Comparison of ENCODE assay signal across 21 cellular contexts in genomic region chr5:42586625-42587024, GRCh38.
DNase-seq lines count a peak whose midpoint lies in the region; ATAC-seq and TF ChIP-seq lines count a peak whose summit lies in the region.
"Had no signal": no experiment of that assay in that cellular context is flagged by ENCODE, and none has a peak within 500 bp of the region (broad histone marks: within the 10 kb centered on the region; RNA-seq: fewer than 3 reads in every experiment).

No MANE protein-coding gene starts in this region.

- H3K27me3 ChIP-seq in right lobe of liver (no peaks in the 10 kb centered on the region), stomach (no peaks in the 10 kb centered on the region)
- H3K27me3 ChIP-seq: SJSA1, upper lobe of left lung had no signal

- TF ChIP-seq POLR2A in right lobe of liver (IDR thresholded peaks at IDR 0.05) (no peak), stomach (IDR thresholded peaks at IDR 0.05) (no peak)

- TF ChIP-seq CTCF in fibroblast of the aortic adventitia (IDR thresholded peaks at IDR 0.05; ENCODE audit: insufficient read depth, low read length) = no peak
- TF ChIP-seq CTCF in right lobe of liver (IDR thresholded peaks at IDR 0.05) = no peak
- TF ChIP-seq CTCF in stomach (IDR thresholded peaks at IDR 0.05) = no peak

- H3K36me3 ChIP-seq in right lobe of liver (no peaks in the 10 kb centered on the region), stomach (no peaks in the 10 kb centered on the region)
- H3K36me3 ChIP-seq: SJSA1, upper lobe of left lung had no signal

- H3K36me3 Mint-ChIP-seq in stimulated activated effector memory CD8-positive, alpha-beta T cell treated with anti-CD3 and anti-CD28 coated beads, Interleukin-12 subunit alpha, Interleukin-12 subunit beta, amount 100 ng/mL, for 72 hours = no peaks in the 10 kb centered on the region

- H3K4me1 ChIP-seq in right lobe of liver (peaks cover 0 to 62% (median 18%) of the 10 kb centered on the region in 4 donors), stomach (peaks cover 9 to 64% (median 32%) of the 10 kb centered on the region in 4 donors)
- H3K4me1 ChIP-seq: SJSA1 had no signal

- H3K27ac ChIP-seq in right lobe of liver (peak overlapping the region; percentile 15 to 67 (median 56)), stomach (peak overlapping the region in 3 of 5 donors; percentile 9 to 60 (median 33))
- H3K27ac ChIP-seq: SJSA1, upper lobe of left lung had no signal

- intact Hi-C loops in right lobe of liver (cut with DNase I) = no loop called here
- intact Hi-C loops in stomach (cut with DNase I; ENCODE audit: low total_unique reads) = no loop called here

- no peak overlapping the region for H3K4me3 Mint-ChIP-seq in stimulated activated effector memory CD8-positive, alpha-beta T cell treated with anti-CD3 and anti-CD28 coated beads, Interleukin-12 subunit alpha, Interleukin-12 subunit beta, amount 100 ng/mL, for 72 hours
- H3K4me3 Mint-ChIP-seq: CD4-positive, alpha-beta T cell had no signal

- TF ChIP-seq EP300 in stomach (IDR thresholded peaks at IDR 0.05) = no peak

- no peak overlapping the region for H3K27ac Mint-ChIP-seq in stimulated activated effector memory CD8-positive, alpha-beta T cell treated with anti-CD3 and anti-CD28 coated beads, Interleukin-12 subunit alpha, Interleukin-12 subunit beta, amount 100 ng/mL, for 72 hours
- H3K27ac Mint-ChIP-seq: CD4-positive, alpha-beta T cell had no signal

- ATAC-seq in right lobe of liver (peak; percentile 30 to 63 (median 57)), GM18498 (IDR thresholded peaks at IDR 0.05; ENCODE audit: unreplicated experiment) (no peak)
- no peak for ATAC-seq in stimulated activated effector memory CD8-positive, alpha-beta T cell treated with anti-CD3 and anti-CD28 coated beads, Interleukin-12 subunit alpha, Interleukin-12 subunit beta, amount 100 ng/mL, for 72 hours

- DNase-seq in RPMI7951 (ENCODE audit: low read depth) (peak; percentile 2), fibroblast of the aortic adventitia (ENCODE audit: low read depth) (peak; percentile 52), right lobe of liver (peak; percentile 44 to 89 (median 85)), stomach (peak; percentile 44), NK-92 (lab: John Stamatoyannopoulos, UW; ENCODE audit: unreplicated experiment) (no peak)
- no peak for DNase-seq in stimulated activated effector memory CD8-positive, alpha-beta T cell treated with anti-CD3 and anti-CD28 coated beads, Interleukin-12 subunit alpha, Interleukin-12 subunit beta, amount 100 ng/mL, for 72 hours (ENCODE audit: low spot score in 2 of 2)
- DNase-seq in activated CD4-positive, CD25-positive, alpha-beta regulatory T cell (lab: John Stamatoyannopoulos, UW) = no peak
- DNase-seq: activated CD4-positive, alpha-beta T cell treated with anti-CD3 and anti-CD28 coated beads for 48 hours; activated naive CD4-positive, alpha-beta T cell; CD4-positive, alpha-beta T cell; cortex of kidney; glutamatergic neuron; IMR-90; NCI-H2029; NCI-H524; stimulated activated CD4-positive, alpha-beta T cell treated with anti-CD3 and anti-CD28 coated beads, Interleukin-4, amount 100 ng/mL, for 4 hours; T1000; upper lobe of left lung had no signal

- H3K9me3 ChIP-seq in right lobe of liver (no peaks in the 10 kb centered on the region), stomach (no peaks in the 10 kb centered on the region)
- H3K9me3 ChIP-seq: SJSA1, upper lobe of left lung had no signal

- H3K4me3 ChIP-seq in fibroblast of the aortic adventitia (ENCODE audit: low read depth, low read length) = no peak overlapping the region
- H3K4me3 ChIP-seq in right lobe of liver = no peak overlapping the region
- H3K4me3 ChIP-seq in stomach = no peak overlapping the region
- H3K4me3 ChIP-seq: SJSA1, skin epidermis, upper lobe of left lung had no signal

- no peaks in the 10 kb centered on the region for H3K4me1 Mint-ChIP-seq in stimulated activated effector memory CD8-positive, alpha-beta T cell treated with anti-CD3 and anti-CD28 coated beads, Interleukin-12 subunit alpha, Interleukin-12 subunit beta, amount 100 ng/mL, for 72 hours

- WGBS in right lobe of liver (ENCODE audit: insufficient coverage, low coverage, low lambda C conversion rate, missing lambda C conversion rate) = 7% methylated on average over 4 of the region's 4 CpGs
- 5 to 12% (median 6%) methylated on average over 4 of the region's 4 CpGs for WGBS in stomach, 5 donors

- H3K9me3 Mint-ChIP-seq in stimulated activated effector memory CD8-positive, alpha-beta T cell treated with anti-CD3 and anti-CD28 coated beads, Interleukin-12 subunit alpha, Interleukin-12 subunit beta, amount 100 ng/mL, for 72 hours = no peaks in the 10 kb centered on the region
- H3K9me3 Mint-ChIP-seq: CD4-positive, alpha-beta T cell had no signal

Comparison
In these comparisons a context has a peak if more than half of its experiments do, and no peak if none do; other contexts are left out.
1. DNase-seq: peak in RPMI7951 (single experiment), fibroblast of the aortic adventitia (single experiment), right lobe of liver (3 of 3) and stomach (single experiment); none in stimulated activated effector memory CD8-positive, alpha-beta T cell treated with anti-CD3 and anti-CD28 coated beads, Interleukin-12 subunit alpha, Interleukin-12 subunit beta, amount 100 ng/mL, for 72 hours (0 of 2), NK-92 (single experiment) and activated CD4-positive, CD25-positive, alpha-beta regulatory T cell (0 of 4).
2. ATAC-seq: peak in right lobe of liver (4 of 4); none in stimulated activated effector memory CD8-positive, alpha-beta T cell treated with anti-CD3 and anti-CD28 coated beads, Interleukin-12 subunit alpha, Interleukin-12 subunit beta, amount 100 ng/mL, for 72 hours (single experiment) and GM18498 (single experiment).